4 cellular contexts compared by ENCODE assay signal in the genomic region with DNA sequence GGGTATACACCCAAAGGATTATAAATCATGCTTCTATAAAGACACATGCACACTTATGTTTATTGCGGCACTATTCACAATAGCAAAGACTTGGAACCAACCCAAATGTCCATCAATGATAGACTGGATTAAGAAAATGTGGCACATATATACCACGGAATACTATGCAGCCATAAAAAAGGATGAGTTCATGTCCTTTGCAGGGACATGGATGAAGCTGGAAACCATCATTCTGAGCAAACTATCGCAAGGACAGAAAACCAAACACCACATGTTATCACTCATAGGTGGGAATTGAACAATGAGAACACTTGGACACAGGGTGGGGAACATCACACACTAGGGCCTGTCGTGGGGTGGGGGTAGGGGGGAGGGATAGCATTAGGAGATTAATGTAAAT. TPM values are rescaled to one million over a fixed set of nuclear protein-coding genes. Genes with fewer than 3 reads are reported as not detected.
"Had no signal": no experiment of that assay in that cellular context is flagged by ENCODE, and none has a peak within 500 bp of the region (broad histone marks: within the 10 kb centered on the region; RNA-seq: fewer than 3 reads in every experiment).

No MANE protein-coding gene starts in this region.

RNA-seq across cellular contexts. Expression of gene VPREB1, which starts 51.1 kb away (rescaled TPM):
- total RNA-seq: LHCN-M2, M059J, MCF 10A, NCI-H460 had no signal
